In the genomic region with DNA sequence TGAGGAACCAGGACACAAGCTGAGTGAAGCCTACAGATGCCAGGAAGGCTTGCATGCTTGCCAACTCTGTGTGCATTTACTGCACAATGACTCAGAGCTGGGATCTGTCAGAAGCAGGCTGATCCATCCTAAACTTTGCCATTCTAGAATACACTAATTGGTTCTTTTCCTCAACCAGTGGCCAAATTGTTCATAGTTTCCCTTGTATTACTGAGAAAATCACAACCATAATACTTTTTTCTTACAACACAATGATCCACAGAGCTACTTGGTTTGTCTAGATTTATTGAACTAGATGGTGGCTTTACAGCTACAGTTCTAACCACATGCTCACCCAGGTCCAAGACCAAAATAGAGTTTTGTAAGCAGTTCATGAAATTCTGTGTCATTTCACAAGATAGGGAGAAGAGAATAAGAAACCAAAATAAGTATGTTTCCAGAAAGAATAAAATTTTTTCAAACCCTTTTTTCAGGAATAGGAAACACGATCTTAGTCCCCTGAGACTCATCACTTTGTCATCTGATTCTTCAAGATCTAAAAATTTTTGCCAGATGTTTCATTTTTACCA, we compare ENCODE assay signal across 8 cellular contexts. TPM values are rescaled to one million over a fixed set of nuclear protein-coding genes. Genes with fewer than 3 reads are reported as not detected.
DNase-seq lines count a peak whose midpoint lies in the region; ATAC-seq lines count a peak whose summit lies in the region.
"Had no signal": no experiment of that assay in that cellular context is flagged by ENCODE, and none has a peak within 500 bp of the region (broad histone marks: within the 10 kb centered on the region; RNA-seq: fewer than 3 reads in every experiment).

No MANE protein-coding gene starts in this region.

- H3K9ac ChIP-seq in adipocyte (ENCODE audit: low read length): no peak overlapping the region

- DNase-seq in HT1080 (ENCODE audit: low read depth): peak; percentile 83
- peak; percentile 84 for DNase-seq in adipocyte (ENCODE audit: low read depth)
- peak; percentile 56 for DNase-seq in left cardiac atrium
- peak; percentile 49 for DNase-seq in ureter (ENCODE audit: low spot score)
- no peak for DNase-seq in GM19240 (ENCODE audit: insufficient read length, low spot score)
- DNase-seq in effector memory CD4-positive, alpha-beta T cell: no peak
- DNase-seq: RPMI8226 had no signal

- intact Hi-C loops in left cardiac atrium (cut with DNase I): no loop called here

- no peaks in the 10 kb centered on the region for H3K9me3 ChIP-seq in adipocyte (ENCODE audit: control insufficient read depth, low read length)
- no peaks in the 10 kb centered on the region for H3K9me3 ChIP-seq in effector memory CD4-positive, alpha-beta T cell (ENCODE audit: control insufficient read depth, low read length)

- ATAC-seq in left cardiac atrium: peak; percentile 72 to 85
- ATAC-seq in GM18498 (IDR thresholded peaks at IDR 0.05; ENCODE audit: unreplicated experiment): no peak

- no peak overlapping the region for H3K27ac ChIP-seq in effector memory CD4-positive, alpha-beta T cell (ENCODE audit: insufficient read depth, low read length, poor library complexity, severe bottlenecking)

- no peaks in the 10 kb centered on the region for H3K36me3 ChIP-seq in adipocyte (ENCODE audit: control insufficient read depth, insufficient read depth, low read length, severe bottlenecking)
- no peaks in the 10 kb centered on the region for H3K36me3 ChIP-seq in effector memory CD4-positive, alpha-beta T cell (ENCODE audit: control insufficient read depth, insufficient read depth, low read length)

- no peaks in the 10 kb centered on the region for H3K27me3 ChIP-seq in adipocyte (replicated peaks; ENCODE audit: control insufficient read depth, insufficient read depth, low read length)
- H3K27me3 ChIP-seq in effector memory CD4-positive, alpha-beta T cell (replicated peaks; ENCODE audit: control insufficient read depth, insufficient read depth, low read length, poor library complexity, severe bottlenecking): no peaks in the 10 kb centered on the region

- H3K4me1 ChIP-seq in adipocyte (ENCODE audit: control insufficient read depth, insufficient read depth, low read length): peaks cover 36% of the 10 kb centered on the region
- H3K4me1 ChIP-seq in effector memory CD4-positive, alpha-beta T cell (ENCODE audit: control insufficient read depth, insufficient read depth, low read length, poor library complexity, severe bottlenecking): no peaks in the 10 kb centered on the region

- no peak overlapping the region for H3K4me3 ChIP-seq in adipocyte (ENCODE audit: low read length)
- H3K4me3 ChIP-seq in effector memory CD4-positive, alpha-beta T cell (ENCODE audit: insufficient read depth, low read depth, low read length, poor library complexity, severe bottlenecking): no peak overlapping the region

RNA-seq across cellular contexts. Expression of a gene that starts 21.0 kb away (rescaled TPM):
- 17.0 and 20.8 TPM in 2 replicates for total RNA-seq in HT1080 (2014; rRNA removed; shearing (Covaris generic))
- polyA plus RNA-seq in HT1080 (2015; cell fraction: cytosol; rRNA removed): 11.3 and 14.3 TPM in 2 replicates
- polyA plus RNA-seq in HT1080 (2015; cell fraction: nucleus; rRNA removed): 34.6 and 38.5 TPM in 2 replicates
- total RNA-seq in left cardiac atrium (1 to 10 TPM; 2.5 to 5.9 TPM), ureter (5.2 TPM)

Comparison
In these comparisons a context has a peak if more than half of its experiments do, and no peak if none do; other contexts are left out.
1. DNase-seq: peak in HT1080 (single experiment), adipocyte (single experiment), left cardiac atrium (single experiment) and ureter (single experiment); none in GM19240 (single experiment) and effector memory CD4-positive, alpha-beta T cell (0 of 3).